8 cellular contexts compared by ENCODE assay signal in the genomic region with DNA sequence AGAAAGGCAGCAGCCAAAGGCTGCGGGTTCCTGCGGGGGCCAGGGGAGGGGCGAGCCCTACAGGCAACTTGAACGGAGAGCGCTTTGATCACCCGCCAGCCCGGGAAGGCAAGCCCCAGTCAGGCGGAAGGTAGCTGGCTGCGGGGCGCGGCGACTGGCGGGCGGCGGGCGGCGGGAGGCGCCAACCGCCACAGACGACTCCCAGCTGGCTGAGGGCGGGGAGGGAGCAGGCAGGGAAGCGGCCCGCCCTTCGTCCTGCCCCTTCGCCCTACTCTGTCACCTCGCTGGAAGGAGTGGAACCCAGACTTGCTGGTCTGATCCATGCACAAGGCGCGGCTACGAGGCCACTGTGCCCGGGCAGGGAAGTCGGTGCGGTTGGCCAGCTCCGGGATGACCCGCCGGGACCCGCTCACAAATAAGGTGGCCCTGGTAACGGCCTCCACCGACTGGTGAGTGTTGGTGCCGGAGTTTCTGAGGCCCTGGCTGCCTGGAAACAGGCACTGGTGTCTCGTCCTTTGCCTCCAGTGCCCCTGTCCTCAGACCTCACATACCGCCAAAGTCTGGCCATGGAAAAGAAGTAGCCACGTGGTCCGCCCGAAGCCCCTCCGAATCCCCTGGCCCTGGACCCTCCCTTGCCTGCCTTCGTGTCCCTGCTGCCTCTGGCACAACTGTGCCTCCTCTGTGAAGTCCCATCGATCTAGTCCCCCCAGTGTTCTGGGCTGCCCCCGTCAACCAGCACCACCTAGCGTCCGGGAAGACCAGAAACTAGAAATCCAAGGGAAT. TPM values are rescaled to one million over a fixed set of nuclear protein-coding genes. Genes with fewer than 3 reads are reported as not detected.
DNase-seq lines count a peak whose midpoint lies in the region; ATAC-seq and TF ChIP-seq lines count a peak whose summit lies in the region.
"Not testable (repeated sequence)": the region's sequence is repeated elsewhere in the genome, so short reads cannot be mapped to it uniquely, and the experiment has no call there.

No MANE protein-coding gene starts in this region.

- peaks cover 14% of the 10 kb centered on the region for H3K4me1 ChIP-seq in OCI-LY1 (ENCODE audit: insufficient read depth, low read length, severe bottlenecking)
- not testable (repeated sequence) for H3K4me1 ChIP-seq in mesodermal cell (ENCODE audit: control insufficient read depth, insufficient read depth, low read length, poor library complexity, severe bottlenecking)

- peak overlapping the region; percentile 65 for H3K9ac ChIP-seq in OCI-LY1 (ENCODE audit: low read length)

- 1% methylated on average over 44 to 47 of the region's 50 CpGs for WGBS in mesodermal cell (ENCODE audit: insufficient coverage in 2 of 2), 2 experiments

- DNase-seq in Caki2 (ENCODE audit: low read depth) (peak; percentile 80), KG1 (lab: John Stamatoyannopoulos, UW) (peak; percentile 48), activated T-cell treated with anti-CD3 and anti-CD28 coated beads for 48 hours (ENCODE audit: low read depth) (peak; percentile 53), epithelial cell of esophagus (ENCODE audit: low read depth) (peak; percentile 75)
- DNase-seq in stimulated activated CD4-positive, alpha-beta T cell treated with anti-CD3 and anti-CD28 coated beads, TNF-alpha, amount 100 ng/mL, for 48 hours (ENCODE audit: low read depth in 3 of 3) = peak in 2 of 3 donors; percentile 29 to 60

- ATAC-seq in GM21528 (IDR thresholded peaks at IDR 0.05; ENCODE audit: low FRiP score, unreplicated experiment) = peak; percentile 72

- H3K36me3 ChIP-seq in OCI-LY1 (ENCODE audit: insufficient read depth, low read length); mesodermal cell (ENCODE audit: control insufficient read depth, insufficient read depth, low read length): not testable (repeated sequence)

- H3K27me3 ChIP-seq in OCI-LY1 (ENCODE audit: insufficient read depth, low read length) = not testable (repeated sequence)

- not testable (repeated sequence) for H3K9me2 ChIP-seq in OCI-LY1 (ENCODE audit: low read depth, low read length)

- in situ Hi-C loops in Caki2 (cut with HindIII; ENCODE audit: low pct_unique_long_range_greater_than_20kb, low sequenced_read_pairs) = not testable (repeated sequence)

- H3K4me3 ChIP-seq in OCI-LY1 (ENCODE audit: low read depth, low read length, poor library complexity, severe bottlenecking) = peak overlapping the region; percentile 59
- H3K4me3 ChIP-seq in epithelial cell of esophagus (ENCODE audit: low read length) = peak overlapping the region; percentile 58
- H3K4me3 ChIP-seq in mesodermal cell (ENCODE audit: extremely low read depth, insufficient read depth, low read length, poor library complexity, severe bottlenecking) = peak overlapping the region; percentile 50

- TF ChIP-seq CTCF in OCI-LY1 (IDR thresholded peaks at IDR 0.05; ENCODE audit: low read length) (peak; percentile 88), epithelial cell of esophagus (IDR thresholded peaks at IDR 0.05; ENCODE audit: insufficient read depth, low read depth, low read length, missing control alignments) (peak; percentile 83)

- H4K20me1 ChIP-seq in OCI-LY1 (ENCODE audit: insufficient read depth, low read length) = not testable (repeated sequence)

- not testable (repeated sequence) for H3F3A ChIP-seq in OCI-LY1 (ENCODE audit: insufficient read depth, low read length)

- H3K9me3 ChIP-seq in OCI-LY1 (ENCODE audit: low read length) = not testable (repeated sequence)
- peaks cover 16% of the 10 kb centered on the region for H3K9me3 ChIP-seq in mesodermal cell (ENCODE audit: control insufficient read depth, low read length)

- peak overlapping the region; percentile 81 for H3K4me2 ChIP-seq in OCI-LY1 (ENCODE audit: low read length)

- not testable (repeated sequence) for H3K27ac ChIP-seq in OCI-LY1 (ENCODE audit: low read depth, low read length, poor library complexity, severe bottlenecking)
- peak overlapping the region; percentile 71 for H3K27ac ChIP-seq in mesodermal cell (ENCODE audit: low read depth, low read length, severe bottlenecking)

- not testable (repeated sequence) for H3K79me2 ChIP-seq in OCI-LY1 (ENCODE audit: insufficient read depth, low read length)

- H2AFZ ChIP-seq in OCI-LY1 (ENCODE audit: low read length) = not testable (repeated sequence)

RNA-seq across cellular contexts. Expression of a gene that starts 15.4 kb away (rescaled TPM):
- 0.26 TPM in 1 of 2 replicates, not detected in the other for total RNA-seq in Caki2 (2014; rRNA removed; shearing (Covaris generic); ENCODE audit: low replicate concordance)
- 1.8 TPM for polyA plus RNA-seq in mesodermal cell (2013, experiment 1 of 2)
- 0.51 TPM for polyA plus RNA-seq in mesodermal cell (2013, experiment 2 of 2)

RNA-seq across cellular contexts. Expression of a gene that starts 35.0 kb away (rescaled TPM):
- 0.07 TPM in 1 of 2 replicates, not detected in the other for total RNA-seq in Caki2 (2014; rRNA removed; shearing (Covaris generic); ENCODE audit: low replicate concordance)
- polyA plus RNA-seq in mesodermal cell (2013, experiment 1 of 2) = not detected
- not detected for polyA plus RNA-seq in mesodermal cell (2013, experiment 2 of 2)

RNA-seq across cellular contexts. Expression of a gene that starts 47.6 kb away (rescaled TPM):
- total RNA-seq in Caki2 (2014; rRNA removed; shearing (Covaris generic); ENCODE audit: low replicate concordance) = 15.3 and 32.1 TPM in 2 replicates
- polyA plus RNA-seq in mesodermal cell (2013, experiment 1 of 2) = 18.3 TPM
- polyA plus RNA-seq in mesodermal cell (2013, experiment 2 of 2) = 14.9 TPM

RNA-seq across cellular contexts. Expression of a gene that starts 57.7 kb away (rescaled TPM):
- 19.5 and 54.7 TPM in 2 replicates for total RNA-seq in Caki2 (2014; rRNA removed; shearing (Covaris generic); ENCODE audit: low replicate concordance)
- polyA plus RNA-seq in mesodermal cell (2013, experiment 1 of 2) = 40.7 TPM
- 39.1 TPM for polyA plus RNA-seq in mesodermal cell (2013, experiment 2 of 2)
